Comparison of ENCODE assay signal across 10 cellular contexts in the genomic region with DNA sequence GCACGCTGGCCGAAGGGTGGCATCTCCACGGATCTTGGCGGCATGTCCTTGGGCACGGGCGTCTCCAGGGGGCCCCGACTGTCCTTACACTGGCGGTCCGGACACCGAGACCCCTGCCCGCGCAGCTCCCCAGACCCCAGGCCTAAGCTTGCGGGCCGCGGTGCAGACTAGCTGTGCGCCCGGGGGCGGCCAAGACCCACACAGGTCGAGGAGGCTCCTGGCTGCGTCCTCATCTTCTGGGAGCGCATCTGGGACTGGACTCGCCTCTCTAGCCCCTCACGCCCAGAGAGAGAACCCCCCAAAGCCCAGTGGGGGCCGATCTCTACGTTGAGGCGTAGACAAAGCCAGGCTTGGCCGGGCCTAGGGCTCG. TPM values are rescaled to one million over a fixed set of nuclear protein-coding genes. Genes with fewer than 3 reads are reported as not detected.
A peak's percentile ranks its signal among the peaks of the same experiment; 100 is the strongest.
DNase-seq lines count a peak whose midpoint lies in the region; ATAC-seq and TF ChIP-seq lines count a peak whose summit lies in the region.
"Had no signal": no experiment of that assay in that cellular context is flagged by ENCODE, and none has a peak within 500 bp of the region (broad histone marks: within the 10 kb centered on the region; RNA-seq: fewer than 3 reads in every experiment).

No MANE protein-coding gene starts in this region.

- ATAC-seq in body of pancreas (peak; percentile 22), left ventricle myocardium superior (peak; percentile 16), HG03520 (IDR thresholded peaks at IDR 0.05; ENCODE audit: unreplicated experiment) (no peak)

- TF ChIP-seq POLR2A in body of pancreas (IDR thresholded peaks at IDR 0.05) (no peak), ovary (IDR thresholded peaks at IDR 0.05) (no peak)

- H3K27me3 ChIP-seq in body of pancreas: peaks cover 0 to 43% of the 10 kb centered on the region in 2 donors
- no peaks in the 10 kb centered on the region for H3K27me3 ChIP-seq in ovary

- H3K4me1 ChIP-seq in body of pancreas (peaks cover 27% of the 10 kb centered on the region), ovary (ENCODE audit: insufficient read depth) (peaks cover 7% of the 10 kb centered on the region)

- intact Hi-C loops in body of pancreas (cut with DNase I): no loop called here
- intact Hi-C loops in left ventricle myocardium superior (cut with micrococcal nuclease): no loop called here
- intact Hi-C loops in ovary (cut with DNase I): loop anchor here in 1 of 4 donors (5.0 kb wide), 1 partner anchor 125 kb away; no protein-coding TSS in a partner anchor

- no peak for DNase-seq in AG09309 (ENCODE audit: low read depth)
- DNase-seq in body of pancreas: no peak
- DNase-seq in left ventricle myocardium superior: no peak
- DNase-seq in ovary: no peak
- DNase-seq in cerebellar nuclear complex (lab: John Stamatoyannopoulos, UW): no peak
- no peak for DNase-seq in COLO668 (lab: John Stamatoyannopoulos, UW; ENCODE audit: unreplicated experiment)
- no peak for DNase-seq in NCI-H510A treated with DMSO at 0.1 percent for 48 hours (lab: John Stamatoyannopoulos, UW)
- DNase-seq: activated gamma-delta T cell treated with Interleukin-2 at 50 U/mL for 16 hours had no signal

- TF ChIP-seq CTCF in AG09309 (IDR thresholded peaks at IDR 0.05; ENCODE audit: control insufficient read depth, insufficient read depth, low read depth, low read length, missing control alignments) (no peak), body of pancreas (IDR thresholded peaks at IDR 0.05) (no peak), ovary (IDR thresholded peaks at IDR 0.05) (no peak)

- H3K27ac ChIP-seq in body of pancreas: no peak overlapping the region
- peak overlapping the region; percentile 80 to 90 for H3K27ac ChIP-seq in ovary
- H3K27ac ChIP-seq: BLaER1 treated with 17β-estradiol and CSF1 and Interleukin-3, amounts not matched to agents 10 nM and 100 nM had no signal

- WGBS in body of pancreas, 2 donors: 2 to 9% methylated on average over 10 to 28 of the region's 28 CpGs
- WGBS in ovary, 3 donors: 3 to 6% (median 6%) methylated on average over 21 to 28 of the region's 28 CpGs

- no peaks in the 10 kb centered on the region for H3K36me3 ChIP-seq in body of pancreas (replicated peaks in 1 of 2; ENCODE audit: insufficient read depth in 1 of 2, low read depth in 2 of 2)
- no peaks in the 10 kb centered on the region for H3K36me3 ChIP-seq in ovary
- H3K36me3 ChIP-seq: BLaER1 treated with 17β-estradiol and CSF1 and Interleukin-3, amounts not matched to agents 10 nM and 100 nM had no signal

- no peak for TF ChIP-seq EP300 in ovary (IDR thresholded peaks at IDR 0.05)

- peak overlapping the region; percentile 71 for H3K4me3 ChIP-seq in AG09309 (ENCODE audit: control insufficient read depth, low read depth, low read length)
- H3K4me3 ChIP-seq in body of pancreas: no peak overlapping the region
- H3K4me3 ChIP-seq in ovary: peak overlapping the region; percentile 63

- H3K9me3 ChIP-seq in body of pancreas (no peaks in the 10 kb centered on the region), ovary (no peaks in the 10 kb centered on the region)

RNA-seq across cellular contexts. Expression of a gene that starts 0.5 kb away (rescaled TPM):
- total RNA-seq in body of pancreas (10 to 100 TPM in 1 of 2 donors, 1 to 10 TPM in 1; 7.5 to 40.5 TPM), left ventricle myocardium superior (2.6 TPM), ovary (100 to 1,000 TPM in 1 of 7 donors, 10 to 100 TPM in 6; 17.8 to 104 (median 40.7) TPM)
- polyA plus RNA-seq in ovary: 10 to 100 TPM; 14.2 to 32.7 TPM

Comparison
In these comparisons a context has a peak if more than half of its experiments do, and no peak if none do; other contexts are left out.
1. H3K4me3 ChIP-seq: peak in AG09309 (single experiment) and ovary (single experiment); none in body of pancreas (0 of 2).
2. H3K27ac ChIP-seq: peak in ovary (2 of 2); none in body of pancreas (0 of 4).